Comparison of ENCODE assay signal across 1 cellular context in genomic region chr14:22978873-22979671, GRCh38.
TF ChIP-seq lines count a peak whose summit lies in the region.

No MANE protein-coding gene starts in this region.

TF ChIP-seq in HepG2, 621 proteins besides CTCF, POLR2A, EP300 and RAD21 (continued from another document and continues in another):
- TF ChIP-seq PBX2 (CRISPR knock-in tag; IDR thresholded peaks at IDR 0.05) (no peak), HMGA1 (CRISPR knock-in tag; conservative IDR thresholded peaks at IDR 0.05) (no peak), ZNF619 (CRISPR knock-in tag; IDR thresholded peaks at IDR 0.05) (peak; percentile 94; the same call in 1 of the 2 replicates), TERF1 (CRISPR knock-in tag; IDR thresholded peaks at IDR 0.05) (no peak), NFIC (IDR thresholded peaks at IDR 0.05; ENCODE audit: low read length) (no peak), RCOR2 (CRISPR knock-in tag; IDR thresholded peaks at IDR 0.05) (no peak), PATZ1 (CRISPR knock-in tag; IDR thresholded peaks at IDR 0.05) (no peak; the same call in 1 of the 2 replicates), THAP11 (CRISPR knock-in tag; IDR thresholded peaks at IDR 0.05) (no peak), CHD2 (IDR thresholded peaks at IDR 0.05; ENCODE audit: low read depth, low read length) (no peak), HDAC1 (CRISPR knock-in tag; IDR thresholded peaks at IDR 0.05) (no peak), ZBTB1 (CRISPR knock-in tag; IDR thresholded peaks at IDR 0.05; ENCODE audit: borderline replicate concordance) (no peak), RELA (CRISPR knock-in tag; IDR thresholded peaks at IDR 0.05) (no peak), CHCHD3 (CRISPR knock-in tag; IDR thresholded peaks at IDR 0.05) (no peak), ZNF670 (CRISPR knock-in tag; IDR thresholded peaks at IDR 0.05; ENCODE audit: borderline replicate concordance) (no peak), ZNF879 (CRISPR knock-in tag; IDR thresholded peaks at IDR 0.05) (no peak), ZMAT5 (CRISPR knock-in tag; IDR thresholded peaks at IDR 0.05; ENCODE audit: borderline replicate concordance, low read depth) (no peak), PHF8 (CRISPR knock-in tag; IDR thresholded peaks at IDR 0.05) (peak; percentile 56), HBP1 (CRISPR knock-in tag; IDR thresholded peaks at IDR 0.05; ENCODE audit: low read depth) (peak; percentile 13; the same call in 1 of the 2 replicates), E2F2 (CRISPR knock-in tag; IDR thresholded peaks at IDR 0.05; ENCODE audit: borderline replicate concordance) (no peak), NR1H2 (CRISPR knock-in tag; IDR thresholded peaks at IDR 0.05; ENCODE audit: borderline replicate concordance, low read depth) (no peak), KDM2A (CRISPR knock-in tag; IDR thresholded peaks at IDR 0.05; ENCODE audit: borderline replicate concordance, low read depth) (peak; percentile 69; the same call in 1 of the 2 replicates), ZNF350 (CRISPR knock-in tag; IDR thresholded peaks at IDR 0.05; ENCODE audit: borderline replicate concordance, low read depth) (no peak; the same call in none of the 2 replicates), ZSCAN29 (CRISPR knock-in tag; conservative IDR thresholded peaks at IDR 0.05) (no peak), ZFP37 (CRISPR knock-in tag; IDR thresholded peaks at IDR 0.05; ENCODE audit: borderline replicate concordance) (no peak), TARDBP (CRISPR knock-in tag; IDR thresholded peaks at IDR 0.05) (no peak), JUNB (CRISPR knock-in tag; IDR thresholded peaks at IDR 0.05; ENCODE audit: borderline replicate concordance) (no peak), ZMAT3 (CRISPR knock-in tag; conservative IDR thresholded peaks at IDR 0.05) (no peak), ZNF138 (CRISPR knock-in tag; IDR thresholded peaks at IDR 0.05; ENCODE audit: low read depth) (no peak; the same call in 1 of the 2 replicates), ELF4 (CRISPR knock-in tag; IDR thresholded peaks at IDR 0.05; ENCODE audit: borderline replicate concordance) (0 out of 2 replicates have a peak, but pooled peaks have one; percentile 66), JUND (CRISPR knock-in tag; IDR thresholded peaks at IDR 0.05) (no peak), SNAPC5 (CRISPR knock-in tag; IDR thresholded peaks at IDR 0.05; ENCODE audit: borderline replicate concordance) (no peak), ZNF33B (CRISPR knock-in tag; IDR thresholded peaks at IDR 0.05) (peak; percentile 94; the same call in 1 of the 2 replicates), TFE3 (CRISPR knock-in tag; IDR thresholded peaks at IDR 0.05) (no peak), KLF15 (CRISPR knock-in tag; IDR thresholded peaks at IDR 0.05; ENCODE audit: borderline replicate concordance) (no peak), BCLAF1 (IDR thresholded peaks at IDR 0.05) (no peak), PCBP2 (optimal IDR thresholded peaks at IDR 0.05; ENCODE audit: low read depth, low read length, poor library complexity, severe bottlenecking) (no peak), ZNF713 (CRISPR knock-in tag; IDR thresholded peaks at IDR 0.05) (no peak), MTA1 (CRISPR knock-in tag; IDR thresholded peaks at IDR 0.05; ENCODE audit: borderline replicate concordance) (peak; percentile 80; the same call in 1 of the 2 replicates), ZNF883 (CRISPR knock-in tag; IDR thresholded peaks at IDR 0.05; ENCODE audit: not compliant biosample characterization) (peak; percentile 88), ZNF563 (CRISPR knock-in tag; IDR thresholded peaks at IDR 0.05) (no peak), XBP1 (CRISPR knock-in tag; IDR thresholded peaks at IDR 0.05) (no peak), ZNF251 (CRISPR knock-in tag; IDR thresholded peaks at IDR 0.05) (no peak), SRSF9 (IDR thresholded peaks at IDR 0.05; ENCODE audit: borderline replicate concordance, insufficient read depth, low read depth, low read length, poor library complexity, severe bottlenecking) (no peak), TRAFD1 (CRISPR knock-in tag; IDR thresholded peaks at IDR 0.05; ENCODE audit: borderline replicate concordance) (no peak), ZBTB8A (CRISPR knock-in tag; IDR thresholded peaks at IDR 0.05; ENCODE audit: borderline replicate concordance, low read depth) (no peak), ZNF484 (CRISPR knock-in tag; IDR thresholded peaks at IDR 0.05; ENCODE audit: borderline replicate concordance, low read depth) (no peak), ZNF558 (CRISPR knock-in tag; IDR thresholded peaks at IDR 0.05; ENCODE audit: borderline replicate concordance) (no peak), ZNF749 (CRISPR knock-in tag; IDR thresholded peaks at IDR 0.05; ENCODE audit: borderline replicate concordance) (no peak), ZNF331 (CRISPR knock-in tag; IDR thresholded peaks at IDR 0.05) (0 out of 2 replicates have a peak, but pooled peaks have one; percentile 34), ZNF451 (CRISPR knock-in tag; IDR thresholded peaks at IDR 0.05) (no peak; the same call in none of the 2 replicates), ZKSCAN5 (CRISPR knock-in tag; IDR thresholded peaks at IDR 0.05) (peak; percentile 65; the same call in 1 of the 2 replicates), ZNF34 (CRISPR knock-in tag; IDR thresholded peaks at IDR 0.05; ENCODE audit: borderline replicate concordance) (no peak), ARNT (IDR thresholded peaks at IDR 0.05) (no peak), CCAR2 (optimal IDR thresholded peaks at IDR 0.05; ENCODE audit: low read depth, low read length) (no peak), ONECUT2 (CRISPR knock-in tag; IDR thresholded peaks at IDR 0.05) (no peak), ZNF354B (CRISPR knock-in tag; IDR thresholded peaks at IDR 0.05) (no peak), DNMT1 (CRISPR knock-in tag; IDR thresholded peaks at IDR 0.05) (no peak; the same call in 1 of the 2 replicates), BRD4 (CRISPR knock-in tag; IDR thresholded peaks at IDR 0.05) (no peak), SRY (CRISPR knock-in tag; IDR thresholded peaks at IDR 0.05) (no peak), HHEX (CRISPR knock-in tag; IDR thresholded peaks at IDR 0.05) (no peak), NCOA5 (CRISPR knock-in tag; IDR thresholded peaks at IDR 0.05) (no peak), HDAC2 (CRISPR knock-in tag; IDR thresholded peaks at IDR 0.05) (0 out of 2 replicates have a peak, but pooled peaks have one; percentile 15), ZNF556 (CRISPR knock-in tag; IDR thresholded peaks at IDR 0.05; ENCODE audit: borderline replicate concordance) (no peak), ASH2L (IDR thresholded peaks at IDR 0.05; ENCODE audit: insufficient read length, low read depth, low read length) (no peak), ZFP36L1 (CRISPR knock-in tag; IDR thresholded peaks at IDR 0.05) (no peak), TAF15 (IDR thresholded peaks at IDR 0.05; ENCODE audit: low read depth, low read length, poor library complexity, severe bottlenecking) (no peak), KLF6 (CRISPR knock-in tag; IDR thresholded peaks at IDR 0.05) (peak; percentile 90)
